Comparison of ENCODE assay signal across 1 cellular context in genomic region chr22:37933711-37934376, GRCh38.
TF ChIP-seq lines count a peak whose summit lies in the region.

No MANE protein-coding gene starts in this region.

TF ChIP-seq in SK-N-SH treated with all-trans-retinoic acid at 6 μM for 48 hours, 23 proteins besides CTCF, POLR2A, EP300 and RAD21 (continued from another document):
- TF ChIP-seq, protein P1, sequence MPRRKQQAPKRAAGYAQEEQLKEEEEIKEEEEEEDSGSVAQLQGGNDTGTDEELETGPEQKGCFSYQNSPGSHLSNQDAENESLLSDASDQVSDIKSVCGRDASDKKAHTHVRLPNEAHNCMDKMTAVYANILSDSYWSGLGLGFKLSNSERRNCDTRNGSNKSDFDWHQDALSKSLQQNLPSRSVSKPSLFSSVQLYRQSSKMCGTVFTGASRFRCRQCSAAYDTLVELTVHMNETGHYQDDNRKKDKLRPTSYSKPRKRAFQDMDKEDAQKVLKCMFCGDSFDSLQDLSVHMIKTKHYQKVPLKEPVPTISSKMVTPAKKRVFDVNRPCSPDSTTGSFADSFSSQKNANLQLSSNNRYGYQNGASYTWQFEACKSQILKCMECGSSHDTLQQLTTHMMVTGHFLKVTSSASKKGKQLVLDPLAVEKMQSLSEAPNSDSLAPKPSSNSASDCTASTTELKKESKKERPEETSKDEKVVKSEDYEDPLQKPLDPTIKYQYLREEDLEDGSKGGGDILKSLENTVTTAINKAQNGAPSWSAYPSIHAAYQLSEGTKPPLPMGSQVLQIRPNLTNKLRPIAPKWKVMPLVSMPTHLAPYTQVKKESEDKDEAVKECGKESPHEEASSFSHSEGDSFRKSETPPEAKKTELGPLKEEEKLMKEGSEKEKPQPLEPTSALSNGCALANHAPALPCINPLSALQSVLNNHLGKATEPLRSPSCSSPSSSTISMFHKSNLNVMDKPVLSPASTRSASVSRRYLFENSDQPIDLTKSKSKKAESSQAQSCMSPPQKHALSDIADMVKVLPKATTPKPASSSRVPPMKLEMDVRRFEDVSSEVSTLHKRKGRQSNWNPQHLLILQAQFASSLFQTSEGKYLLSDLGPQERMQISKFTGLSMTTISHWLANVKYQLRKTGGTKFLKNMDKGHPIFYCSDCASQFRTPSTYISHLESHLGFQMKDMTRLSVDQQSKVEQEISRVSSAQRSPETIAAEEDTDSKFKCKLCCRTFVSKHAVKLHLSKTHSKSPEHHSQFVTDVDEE (CRISPR knock-in tag; IDR thresholded peaks at IDR 0.05), result no peak
- TF ChIP-seq ESRRG (CRISPR knock-in tag; IDR thresholded peaks at IDR 0.05) (no peak), ZNF565 (CRISPR knock-in tag; conservative IDR thresholded peaks at IDR 0.05; ENCODE audit: low read depth) (no peak), GLIS3 (CRISPR knock-in tag; IDR thresholded peaks at IDR 0.05) (no peak), ARNTL (CRISPR knock-in tag; IDR thresholded peaks at IDR 0.05; ENCODE audit: borderline replicate concordance, low read depth) (no peak), TOX (CRISPR knock-in tag; IDR thresholded peaks at IDR 0.05; ENCODE audit: borderline replicate concordance) (no peak)
